25 cellular contexts compared by ENCODE assay signal in the genomic region with DNA sequence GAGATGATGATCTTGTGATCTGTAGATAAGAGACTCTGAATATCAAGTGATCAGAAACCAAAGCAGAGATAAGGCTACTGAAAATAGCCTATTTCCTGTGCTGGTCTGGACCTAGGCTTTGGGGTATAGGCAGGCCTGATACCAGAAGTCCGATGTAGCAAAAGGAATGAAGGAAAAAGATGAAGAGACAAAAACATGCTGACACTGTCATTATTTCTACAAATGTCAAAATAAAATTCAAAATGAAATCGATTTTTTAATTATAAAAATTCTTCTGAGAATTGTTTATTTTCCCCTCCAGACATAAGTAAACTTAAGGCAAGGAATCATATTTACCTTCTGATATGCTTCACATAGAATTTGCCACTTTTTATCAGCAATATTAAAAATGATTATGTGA.
"Had no signal": no experiment of that assay in that cellular context is flagged by ENCODE, and none has a peak within 500 bp of the region (broad histone marks: within the 10 kb centered on the region; RNA-seq: fewer than 3 reads in every experiment).

No MANE protein-coding gene starts in this region.

- H3K4me1 ChIP-seq: colonic mucosa, esophagus squamous epithelium, gastrocnemius medialis, left lung, lower lobe of right lung had no signal

- H3K27ac ChIP-seq: colonic mucosa, epithelial cell of prostate, esophagus squamous epithelium, gastrocnemius medialis, heart right ventricle, left lung, lower lobe of right lung had no signal

- H3K27me3 ChIP-seq: colonic mucosa, esophagus squamous epithelium, gastrocnemius medialis, heart right ventricle, left lung had no signal

- H3K4me3 ChIP-seq: colonic mucosa, esophagus squamous epithelium, gastrocnemius medialis, heart right ventricle, left lung, lower lobe of right lung had no signal

- FAIRE-seq: endometrium, islet of Langerhans, keratinocyte had no signal

- H3K9me3 ChIP-seq: colonic mucosa, esophagus squamous epithelium, gastrocnemius medialis, left lung, lower lobe of right lung had no signal

- ATAC-seq: effector memory CD8-positive, alpha-beta T cell; esophagus mucosa; gastrocnemius medialis; heart right ventricle; left cardiac atrium; left lung; left ventricle myocardium superior; lower lobe of right lung had no signal

- DNase-seq: colonic mucosa; cortex of kidney; effector CD8-positive, alpha-beta T cell; effector memory CD8-positive, alpha-beta T cell; endodermal cell; erythroblast; esophagus squamous epithelium; foreskin fibroblast; foreskin melanocyte; gastrocnemius medialis; glutamatergic neuron; head of caudate nucleus; heart right ventricle; hippocampal formation; left cardiac atrium; left lung; left ventricle myocardium superior; lower lobe of right lung; mesenchymal stem cell; midbrain had no signal

- H3K36me3 ChIP-seq: colonic mucosa, esophagus squamous epithelium, gastrocnemius medialis, heart right ventricle, left lung, lower lobe of right lung had no signal
